ENCODE assay signal across 24 cellular contexts in genomic region chr6:41583576-41583975, GRCh38. TPM values are rescaled to one million over a fixed set of nuclear protein-coding genes. Genes with fewer than 3 reads are reported as not detected.
DNase-seq lines count a peak whose midpoint lies in the region; ATAC-seq, FAIRE-seq and TF ChIP-seq lines count a peak whose summit lies in the region.
"Had no signal": no experiment of that assay in that cellular context is flagged by ENCODE, and none has a peak within 500 bp of the region (broad histone marks: within the 10 kb centered on the region; RNA-seq: fewer than 3 reads in every experiment).

No MANE protein-coding gene starts in this region.

- WGBS in H1 (ENCODE audit: extremely low coverage in 1 of 2, insufficient coverage in 1 of 2, insufficient read length in 1 of 2, insufficient replicate concordance in 2 of 2, low coverage in 1 of 2, low lambda C conversion rate in 2 of 2, missing lambda C conversion rate in 1 of 2), 2 experiments: 100% methylated on average over 1 of the region's 1 CpG; no CpG with 5 or more reads in 1 of the 2 experiments

- no peak overlapping the region for H3K23ac ChIP-seq in H1 (ENCODE audit: insufficient read length)

- no peaks in the 10 kb centered on the region for H3K27me3 ChIP-seq in BLaER1
- H3K27me3 ChIP-seq in H1 (replicated peaks in 1 of 4; ENCODE audit: control insufficient read depth in 3 of 4, extremely low read depth in 1 of 4, insufficient read depth in 3 of 4, low read length in 3 of 4): no peaks in the 10 kb centered on the region
- H3K27me3 ChIP-seq: ovary, tibial nerve had no signal

- no peak overlapping the region for H2BK12ac ChIP-seq in H1 (ENCODE audit: low read depth, low read length)

- H3K79me1 ChIP-seq in H1 (ENCODE audit: low read depth, low read length): no peaks in the 10 kb centered on the region

- H3K4me3 ChIP-seq in BLaER1 (no peak overlapping the region), HEK293 (ENCODE audit: low read depth, low read length) (no peak overlapping the region), H1 (ENCODE audit: extremely low read depth in 1 of 4, insufficient read depth in 2 of 4, low read depth in 3 of 4, low read length in 4 of 4) (no peak overlapping the region)
- H3K4me3 ChIP-seq: ovary, tibial nerve had no signal

- H3K4ac ChIP-seq in H1 (replicated peaks; ENCODE audit: insufficient read length, low read depth, low read length): no peak overlapping the region

- peaks cover 59% of the 10 kb centered on the region for H3K4me1 ChIP-seq in BLaER1
- peaks cover 7% of the 10 kb centered on the region for H3K4me1 ChIP-seq in HEK293 (ENCODE audit: control insufficient read depth, insufficient read depth, low read length)
- H3K4me1 ChIP-seq in H1 (replicated peaks in 1 of 4; ENCODE audit: control insufficient read depth in 3 of 4, insufficient read depth in 4 of 4, low read length in 3 of 4): peaks cover 5 to 45% (median 30%) of the 10 kb centered on the region in 4 experiments

- TF ChIP-seq EP300 in H1 (IDR thresholded peaks at IDR 0.05; ENCODE audit: borderline replicate concordance in 1 of 2, low read depth in 2 of 2, low read length in 2 of 2): no peak

- H3K27ac ChIP-seq in BLaER1: 0 out of 2 replicates have a peak overlapping the region, but pooled peaks have one; percentile 23
- no peak overlapping the region for H3K27ac ChIP-seq in HEK293 (ENCODE audit: extremely low read depth, low read depth, low read length)
- H3K27ac ChIP-seq in H1 (ENCODE audit: low read depth, low read length): no peak overlapping the region
- H3K27ac ChIP-seq: KMS-11, ovary had no signal

- CTCF ChIA-PET in HEK293 (lab: Yijun Ruan, JAX) (interaction anchor here (0.6 to 7.5 kb wide), 6 partner anchors 19 to 216 kb away, joined by 3 to 40 read pairs (median 5); no protein-coding TSS in a partner anchor), H1 (lab: Charles Lee; ENCODE audit: partially characterized antibody) (interaction anchor here (0.8 to 27.7 kb wide), 8 partner anchors 9 to 215 kb away, joined by 3 to 361 read pairs (median 5); no protein-coding TSS in a partner anchor)

- no peak overlapping the region for H2BK15ac ChIP-seq in H1 (ENCODE audit: low read length)

- H3K9me3 ChIP-seq in BLaER1 (no peaks in the 10 kb centered on the region), HEK293 (ENCODE audit: control insufficient read depth, insufficient read depth, low read depth, low read length) (no peaks in the 10 kb centered on the region), H1 (ENCODE audit: insufficient read depth in 2 of 2, low read depth in 1 of 2, low read length in 1 of 2) (no peaks in the 10 kb centered on the region)
- H3K9me3 ChIP-seq: ovary, tibial nerve had no signal

- no peak for TF ChIP-seq RAD21 in H1 (IDR thresholded peaks at IDR 0.05 in 1 of 2, conservative IDR thresholded peaks at IDR 0.05 in 1 of 2; ENCODE audit: low read depth in 2 of 2, low read length in 2 of 2)

- no peak overlapping the region for H4K8ac ChIP-seq in H1 (ENCODE audit: extremely low read depth, insufficient read depth, low read length)

- DNase-seq in H1 (ENCODE audit: low read depth in 1 of 2, low spot score in 2 of 2): no peak
- peak; percentile 60 for DNase-seq in myocyte (ENCODE audit: low read depth)
- DNase-seq in SW 1271 (lab: John Stamatoyannopoulos, UW): no peak
- DNase-seq in urothelium cell line (ENCODE audit: low spot score): no peak
- DNase-seq in COLO668 (lab: John Stamatoyannopoulos, UW; ENCODE audit: unreplicated experiment): no peak
- DNase-seq: activated CD4-positive, alpha-beta T cell treated with anti-CD3 and anti-CD28 coated beads, Interleukin-2, amount 10 ng/mL, durations not matched to agents 7 days and 5 days; activated CD8-positive, alpha-beta memory T cell treated with anti-CD3 and anti-CD28 coated beads, Interleukin-2, amount 10 ng/mL, durations not matched to agents 7 days and 5 days; activated naive CD4-positive, alpha-beta T cell treated with anti-CD3 and anti-CD28 coated beads, Interleukin-2, amount 50 U/mL, for 16 hours; CD4-positive, CD25-positive, alpha-beta regulatory T cell; DMS153; MV-4-11; naive thymus-derived CD8-positive, alpha-beta T cell; NCI-H146; NCI-H524; ovary; stimulated activated naive CD8-positive, alpha-beta T cell treated with anti-CD3 and anti-CD28 coated beads, Interleukin-15, Interleukin-2, amounts not matched to agents 100 U/mL and 50 U/mL, for 24 hours had no signal

- H3K23me2 ChIP-seq in H1 (ENCODE audit: low read depth, low read length): no peaks in the 10 kb centered on the region

- FAIRE-seq in H1 (lab: Jason Lieb, UNC) (no peak), urothelium cell line (lab: Jason Lieb, UNC) (no peak)
- FAIRE-seq: G401.6, GM18507 had no signal

- no peak overlapping the region for H2BK120ac ChIP-seq in H1 (replicated peaks; ENCODE audit: low read depth, low read length)

- H3K18ac ChIP-seq in H1 (ENCODE audit: extremely low read depth, low read length): no peak overlapping the region

- no peak overlapping the region for H4K5ac ChIP-seq in H1 (ENCODE audit: insufficient read length, low read depth, low read length)

- H3K9ac ChIP-seq in BLaER1 (no peak overlapping the region), H1 (replicated peaks in 1 of 4; ENCODE audit: extremely low read depth in 1 of 4, low read depth in 3 of 4, low read length in 3 of 4) (no peak overlapping the region)
- H3K9ac ChIP-seq: KMS-11 had no signal

- peak overlapping the region; percentile 48; the same call in 1 of the 2 replicates for H2BK5ac ChIP-seq in H1 (ENCODE audit: low read depth, low read length)

- 0 out of 2 replicates have a peak overlapping the region, but pooled peaks have one; percentile 54 for H2AK5ac ChIP-seq in H1 (ENCODE audit: low read depth, low read length)

- H4K20me1 ChIP-seq in BLaER1 (peaks cover 56% of the 10 kb centered on the region), H1 (replicated peaks in 1 of 2; ENCODE audit: control insufficient read depth in 1 of 2, insufficient read depth in 2 of 2, low read length in 2 of 2) (peaks cover 0 to 5% of the 10 kb centered on the region in 2 experiments)

- ATAC-seq in HG03432 (IDR thresholded peaks at IDR 0.05; ENCODE audit: unreplicated experiment): no peak
- ATAC-seq: activated CD8-positive, alpha-beta memory T cell treated with anti-CD3 and anti-CD28 coated beads, Interleukin-2, amount 10 ng/mL, durations not matched to agents 7 days and 5 days; naive thymus-derived CD8-positive, alpha-beta T cell; stimulated activated naive CD8-positive, alpha-beta T cell treated with anti-CD3 and anti-CD28 coated beads, Interleukin-15, Interleukin-2, amounts not matched to agents 100 U/mL and 50 U/mL, for 24 hours had no signal

- no peak overlapping the region for H2AFZ ChIP-seq in H1 (ENCODE audit: low read length)

- POLR2A ChIA-PET in HEK293 (lab: Yijun Ruan, JAX): interaction anchor here (0.7 kb wide), 1 partner anchor 45 kb away, joined by 3 read pairs; no protein-coding TSS in a partner anchor
- POLR2A ChIA-PET in H1 (lab: Charles Lee; ENCODE audit: partially characterized antibody): no interaction called here

- H3K56ac ChIP-seq in H1 (replicated peaks; ENCODE audit: insufficient read length, low read depth, low read length): no peak overlapping the region

- TF ChIP-seq CTCF in HEK293 (tag by site-specific recombination; IDR thresholded peaks at IDR 0.05) (no peak), H1 (IDR thresholded peaks at IDR 0.05; ENCODE audit: control extremely low read depth in 1 of 3, insufficient read depth in 1 of 3, low read depth in 1 of 3, low read length in 3 of 3) (no peak)

- H3K79me2 ChIP-seq in H1 (ENCODE audit: control insufficient read depth in 1 of 2, insufficient read depth in 2 of 2, low read length in 2 of 2): no peaks in the 10 kb centered on the region

- peak overlapping the region; percentile 66; the same call in 1 of the 2 replicates for H2BK20ac ChIP-seq in H1 (ENCODE audit: low read length)

- H4K91ac ChIP-seq in H1 (replicated peaks; ENCODE audit: insufficient read length, low read length): no peak overlapping the region

- no peak for TF ChIP-seq POLR2A in H1 (IDR thresholded peaks at IDR 0.05; ENCODE audit: control extremely low read depth in 1 of 2, low read depth in 2 of 2, low read length in 2 of 2)

- H3K14ac ChIP-seq in H1 (ENCODE audit: insufficient read length): no peak overlapping the region

- H3K36me3 ChIP-seq in BLaER1 (peaks cover 75% of the 10 kb centered on the region), HEK293 (ENCODE audit: control insufficient read depth in 2 of 2, insufficient read depth in 1 of 2, low read length in 2 of 2) (peaks cover 8 to 59% of the 10 kb centered on the region in 2 experiments; a peak in 2 of 3 replicates), H1 (ENCODE audit: control insufficient read depth in 2 of 4, insufficient read depth in 4 of 4, low read length in 3 of 4) (no peaks in the 10 kb centered on the region)
- H3K36me3 ChIP-seq: ovary had no signal

- no peak overlapping the region for H3K4me2 ChIP-seq in BLaER1
- no peak overlapping the region for H3K4me2 ChIP-seq in H1 (ENCODE audit: insufficient read depth in 1 of 2, low read depth in 2 of 2, low read length in 2 of 2)
- H3K4me2 ChIP-seq: KMS-11 had no signal

TF ChIP-seq in HEK293, 187 proteins besides CTCF, POLR2A, EP300 and RAD21 (continues in another document):
- TF ChIP-seq ZNF555 (tag by site-specific recombination; conservative IDR thresholded peaks at IDR 0.05): no peak

RNA-seq across cellular contexts. Expression of gene FOXP4, which starts 37.4 kb away (rescaled TPM):
- total RNA-seq in H1 (2021; fragmentation: NEBNext Ultra II Directional; extraction: Animal tissue kit (Norgen Biotek cat#: 25700)): 13.3 and 14.7 TPM in 2 replicates
- 4.8 and 6.7 TPM in 2 replicates for polyA plus RNA-seq in H1 (2011; rRNA removed)
- polyA plus RNA-seq in H1 (2011; cell fraction: cytosol; rRNA removed): 2.2 TPM
- 8.8 TPM for polyA plus RNA-seq in H1 (2011; cell fraction: nucleus; rRNA removed)
- polyA plus RNA-seq in H1 (2012, experiment 1 of 2): 9.6 to 20.8 TPM (median 19.1 TPM) in 4 replicates
- 13.4 TPM for polyA plus RNA-seq in H1 (2012, experiment 2 of 2)
- polyA plus RNA-seq in H1 (2013, experiment 1 of 2): 5.1 TPM
- polyA plus RNA-seq in H1 (2013, experiment 2 of 2): 5.1 TPM
- polyA minus RNA-seq in H1 (2011; rRNA and poly(A)+ RNA removed): 2.0 and 2.4 TPM in 2 replicates
- polyA minus RNA-seq in H1 (2011; cell fraction: cytosol; rRNA and poly(A)+ RNA removed): 9.3 TPM
- 5.1 TPM for polyA minus RNA-seq in H1 (2011; cell fraction: nucleus; rRNA and poly(A)+ RNA removed)
- total RNA-seq in myocyte: 3.1 and 7.1 TPM in 2 replicates
- polyA plus RNA-seq in myocyte (2012): 10.8 TPM

RNA-seq across cellular contexts. Expression of gene MDFI, which starts 54.7 kb away (rescaled TPM):
- total RNA-seq in H1 (2021; fragmentation: NEBNext Ultra II Directional; extraction: Animal tissue kit (Norgen Biotek cat#: 25700)): 38.5 and 41.0 TPM in 2 replicates
- 65.6 and 78.9 TPM in 2 replicates for polyA plus RNA-seq in H1 (2011; rRNA removed)
- 73.5 TPM for polyA plus RNA-seq in H1 (2011; cell fraction: cytosol; rRNA removed)
- 60.0 TPM for polyA plus RNA-seq in H1 (2011; cell fraction: nucleus; rRNA removed)
- 21.8 to 38.0 TPM (median 35.1 TPM) in 4 replicates for polyA plus RNA-seq in H1 (2012, experiment 1 of 2)
- polyA plus RNA-seq in H1 (2012, experiment 2 of 2): 41.2 TPM
- polyA plus RNA-seq in H1 (2013, experiment 1 of 2): 36.9 TPM
- 40.4 TPM for polyA plus RNA-seq in H1 (2013, experiment 2 of 2)
- 10.9 and 15.4 TPM in 2 replicates for polyA minus RNA-seq in H1 (2011; rRNA and poly(A)+ RNA removed)
- polyA minus RNA-seq in H1 (2011; cell fraction: cytosol; rRNA and poly(A)+ RNA removed): 22.2 TPM
- 12.8 TPM for polyA minus RNA-seq in H1 (2011; cell fraction: nucleus; rRNA and poly(A)+ RNA removed)
- total RNA-seq in myocyte: not detected in 2 replicates
- 0.10 TPM for polyA plus RNA-seq in myocyte (2012)
- total RNA-seq: activated CD4-positive, alpha-beta T cell treated with anti-CD3 and anti-CD28 coated beads, Interleukin-2, amount 10 ng/mL, durations not matched to agents 7 days and 5 days; activated CD8-positive, alpha-beta memory T cell treated with anti-CD3 and anti-CD28 coated beads, Interleukin-2, amount 10 ng/mL, durations not matched to agents 7 days and 5 days; activated T-helper 1 cell treated with anti-CD3 and anti-CD28 coated beads, Interleukin-12 subunit alpha, Interleukin-12 subunit beta, Interleukin-2, Interleukin-4 antibody, amounts not matched to agents 30 ng/mL and 10 ng/mL and 1 ng/mL, durations not matched to agents 14 hours and 24 hours and 36 hours; CD4-positive, CD25-positive, alpha-beta regulatory T cell; naive thymus-derived CD8-positive, alpha-beta T cell had no signal
- polyA plus RNA-seq: CD4-positive, CD25-positive, alpha-beta regulatory T cell; naive thymus-derived CD8-positive, alpha-beta T cell had no signal

Comparison
In these comparisons a context has a peak if more than half of its experiments do, and no peak if none do; other contexts are left out.
1. RNA of gene MDFI, which starts 54.7 kb away (total RNA-seq): 38.5 to 41.0 TPM in H1; not detected in myocyte; every median in the first group is over 10 times any median in the second.